In the genomic region with DNA sequence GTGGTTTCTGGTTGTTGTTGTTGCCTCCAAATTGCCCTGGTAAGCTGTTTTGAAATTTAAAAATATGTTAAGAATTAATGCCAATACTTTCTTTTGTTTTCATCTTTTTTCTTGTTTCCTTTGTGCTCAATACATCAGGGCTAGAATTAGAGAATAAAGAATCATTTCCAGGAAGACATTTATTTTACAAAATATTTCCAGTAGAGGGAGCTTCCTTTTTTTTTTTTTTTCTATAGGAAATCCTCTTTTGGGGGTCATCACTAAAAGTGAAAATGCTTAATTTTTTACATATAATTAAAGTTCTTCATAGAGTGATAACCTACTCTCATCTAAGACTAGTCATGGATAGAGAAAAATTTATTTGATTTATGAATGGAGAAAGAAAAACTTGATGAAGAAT, we compare ENCODE assay signal across 15 cellular contexts. TPM values are rescaled to one million over a fixed set of nuclear protein-coding genes. Genes with fewer than 3 reads are reported as not detected.
DNase-seq lines count a peak whose midpoint lies in the region; ATAC-seq and TF ChIP-seq lines count a peak whose summit lies in the region.
"Had no signal": no experiment of that assay in that cellular context is flagged by ENCODE, and none has a peak within 500 bp of the region (broad histone marks: within the 10 kb centered on the region; RNA-seq: fewer than 3 reads in every experiment).

No MANE protein-coding gene starts in this region.

- H3K36me3 Mint-ChIP-seq in HFFc6 (ENCODE audit: low read depth) (no peaks in the 10 kb centered on the region), neural crest cell (ENCODE audit: low read depth) (no peaks in the 10 kb centered on the region)

- H3K27ac ChIP-seq in VCaP, result no peak overlapping the region

- H3K27ac Mint-ChIP-seq in HFFc6, result no peak overlapping the region
- no peak overlapping the region for H3K27ac Mint-ChIP-seq in neural crest cell (ENCODE audit: unreplicated experiment)
- H3K27ac Mint-ChIP-seq: CD8-positive, alpha-beta memory T cell had no signal

- H3K4me3 Mint-ChIP-seq in HFFc6 (no peak overlapping the region), neural crest cell (no peak overlapping the region)
- H3K4me3 Mint-ChIP-seq: CD8-positive, alpha-beta memory T cell had no signal

- peak; percentile 33 for TF ChIP-seq CTCF in HFFc6 (IDR thresholded peaks at IDR 0.05)
- peak; percentile 56 for TF ChIP-seq CTCF in VCaP (conservative IDR thresholded peaks at IDR 0.05)
- peak; percentile 45 for TF ChIP-seq CTCF in neural crest cell (conservative IDR thresholded peaks at IDR 0.05)

- ATAC-seq in GM21717 (IDR thresholded peaks at IDR 0.05; ENCODE audit: unreplicated experiment), result no peak
- ATAC-seq: HepG2 had no signal

- no peak for DNase-seq in HFFc6
- peak; percentile 15 for DNase-seq in NCI-H69 (lab: John Stamatoyannopoulos, UW)
- no peak for DNase-seq in neural crest cell (ENCODE audit: low read depth, low spot score)
- DNase-seq in NCI-H2171 treated with DMSO at 0.1 percent for 48 hours (lab: John Stamatoyannopoulos, UW), result no peak
- no peak for DNase-seq in activated CD8-positive, alpha-beta memory T cell treated with anti-CD3 and anti-CD28 coated beads, Interleukin-2, amount 50 U/mL, for 4 hours
- DNase-seq: CD8-positive, alpha-beta memory T cell; NCI-H1417 treated with DMSO at 0.1 percent for 48 hours; NCI-H2029 treated with DMSO at 0.1 percent for 48 hours; NCI-H526; RPMI8226 had no signal

- H3K9me3 Mint-ChIP-seq in HFFc6, result peaks cover 27% of the 10 kb centered on the region
- H3K9me3 Mint-ChIP-seq in neural crest cell, result no peaks in the 10 kb centered on the region

- no peaks in the 10 kb centered on the region for H3K4me1 Mint-ChIP-seq in HFFc6 (ENCODE audit: low read depth)
- H3K4me1 Mint-ChIP-seq in neural crest cell, result peaks cover 16% of the 10 kb centered on the region

- H3K27me3 Mint-ChIP-seq in HFFc6 (ENCODE audit: insufficient read depth) (no peaks in the 10 kb centered on the region), neural crest cell (ENCODE audit: low read depth) (peaks cover 62% of the 10 kb centered on the region)

RNA-seq across cellular contexts. Expression of gene GLRA3, which starts 2.4 kb away (rescaled TPM):
- not detected for total RNA-seq in HFFc6 (2021; fragmentation: NEBNext Ultra II Directional; extraction: Animal tissue kit (Norgen Biotek cat#: 25700))
- total RNA-seq in neural crest cell, result not detected in 2 replicates
- total RNA-seq: CD8-positive, alpha-beta memory T cell; Daoy; HepG2; T-helper 1 cell treated with Interleukin-12 subunit alpha and Interleukin-12 subunit beta and Interleukin-4 antibody, amounts not matched to agents 30 ng/mL and 1 ng/mL, for 36 hours had no signal
